Comparison of ENCODE assay signal across 8 cellular contexts in the genomic region with DNA sequence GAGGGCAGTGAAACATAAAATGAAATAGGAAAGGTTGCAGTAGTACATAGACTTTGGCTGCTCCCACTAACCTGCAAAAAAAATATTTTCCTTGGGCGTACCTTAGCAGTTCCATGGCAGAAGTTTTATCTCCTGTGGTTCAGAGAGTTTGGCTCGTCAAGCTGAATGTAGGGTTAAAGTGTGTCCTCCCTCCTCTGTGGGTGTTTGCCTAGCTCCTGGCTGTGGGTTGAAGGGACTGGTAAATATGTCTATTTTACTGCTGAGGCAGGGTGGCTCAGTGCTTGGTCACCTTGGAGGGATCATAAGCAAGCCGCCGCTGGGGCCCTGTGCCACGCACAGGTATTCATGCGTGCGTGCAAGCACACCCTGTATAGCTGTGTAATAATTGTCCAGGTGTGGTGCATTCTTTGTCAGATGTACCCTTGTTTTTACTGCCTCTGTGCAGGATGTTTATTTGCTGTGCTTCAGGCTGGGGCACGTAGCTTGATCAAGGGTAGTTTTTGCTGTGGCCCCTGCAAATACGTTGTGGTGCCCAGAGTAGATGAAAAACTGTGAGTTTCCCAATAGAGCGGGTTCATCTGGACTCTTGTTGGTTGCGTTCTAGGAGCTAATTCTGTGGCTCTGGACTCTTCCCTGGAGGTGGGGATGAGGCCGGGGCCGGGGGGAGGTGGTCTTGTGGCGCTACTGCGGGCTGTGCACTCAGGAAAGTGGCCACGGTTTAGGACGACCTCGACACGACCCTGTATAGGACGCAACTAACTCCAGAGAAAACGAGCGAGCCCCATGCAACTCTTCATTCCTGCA. TPM values are rescaled to one million over a fixed set of nuclear protein-coding genes. Genes with fewer than 3 reads are reported as not detected.
DNase-seq lines count a peak whose midpoint lies in the region; ATAC-seq and TF ChIP-seq lines count a peak whose summit lies in the region.

No MANE protein-coding gene starts in this region.

- peak overlapping the region in 2 of 12 donors; percentile 58 to 76 for H3K27ac ChIP-seq in heart left ventricle
- peak overlapping the region; percentile 21 for H3K27ac ChIP-seq in RWPE2 (ENCODE audit: poor library complexity, severe bottlenecking)
- H3K27ac ChIP-seq in duodenal mucosa (ENCODE audit: low read depth, low read length) = peak overlapping the region; percentile 59

- H3K4me3 ChIP-seq in heart left ventricle = peak overlapping the region; percentile 44 to 98 (median 68)
- peak overlapping the region; percentile 65 for H3K4me3 ChIP-seq in RWPE2 (ENCODE audit: severe bottlenecking)
- peak overlapping the region; percentile 68 to 79 for H3K4me3 ChIP-seq in duodenal mucosa (ENCODE audit: low read depth in 1 of 2, low read length in 2 of 2)

- H3K36me3 ChIP-seq in heart left ventricle (no peaks in the 10 kb centered on the region), RWPE2 (ENCODE audit: low read depth) (no peaks in the 10 kb centered on the region), duodenal mucosa (ENCODE audit: control insufficient read depth in 1 of 2, insufficient read depth in 2 of 2, low read length in 2 of 2) (no peaks in the 10 kb centered on the region)

- WGBS in heart left ventricle, 4 donors = 36 to 40% (median 39%) methylated on average over 20 to 22 of the region's 22 CpGs

- peak overlapping the region; percentile 36 to 52 for H3K9ac ChIP-seq in duodenal mucosa (ENCODE audit: low read depth in 1 of 2, low read length in 2 of 2)

- H3K27me3 Mint-ChIP-seq in nephron progenitor cell (ENCODE audit: low read depth, poor library complexity) = peaks cover 22% of the 10 kb centered on the region

- H3K27me3 ChIP-seq in heart left ventricle = peaks cover 0 to 6% (median 0%) of the 10 kb centered on the region in 9 donors
- H3K27me3 ChIP-seq in RWPE2 (ENCODE audit: insufficient read depth, poor library complexity, severe bottlenecking) = no peaks in the 10 kb centered on the region
- H3K27me3 ChIP-seq in duodenal mucosa (ENCODE audit: control insufficient read depth in 1 of 2, insufficient read depth in 2 of 2, low read length in 2 of 2) = no peaks in the 10 kb centered on the region

- H3K27ac Mint-ChIP-seq in nephron progenitor cell = no peak overlapping the region

- peaks cover 8% of the 10 kb centered on the region for H3K9me3 Mint-ChIP-seq in nephron progenitor cell

- DNase-seq in heart left ventricle = no peak
- no peak for DNase-seq in cardiac septum (ENCODE audit: low spot score)
- no peak for DNase-seq in RWPE2 (ENCODE audit: low spot score)
- no peak for DNase-seq in nephron progenitor cell
- DNase-seq in SKM-1 treated with dmso at 0.1 percent for 144 hours (lab: John Stamatoyannopoulos, UW; ENCODE audit: unreplicated experiment) = no peak
- DNase-seq in mesenteric fat pad (ENCODE audit: low spot score) = no peak
- no peak for DNase-seq in NCI-H128 (lab: John Stamatoyannopoulos, UW; ENCODE audit: unreplicated experiment)

- intact Hi-C loops in heart left ventricle (cut with DNase I) (loop anchor here in 8 of 10 donors (5.0 to 10.0 kb wide), 9 partner anchors 81 to 143 kb away; no protein-coding TSS in a partner anchor), cardiac septum (cut with DNase I) (loop anchor here (5.0 kb wide), 3 partner anchors 91 to 141 kb away; no protein-coding TSS in a partner anchor)

- peaks cover 4% of the 10 kb centered on the region for H3K36me3 Mint-ChIP-seq in nephron progenitor cell (ENCODE audit: low read depth)

- H3K4me1 Mint-ChIP-seq in nephron progenitor cell = peaks cover 69% of the 10 kb centered on the region

- peak overlapping the region; percentile 79 for H3K4me3 Mint-ChIP-seq in nephron progenitor cell

- peaks cover 0 to 75% (median 1%) of the 10 kb centered on the region in 12 donors for H3K4me1 ChIP-seq in heart left ventricle
- H3K4me1 ChIP-seq in RWPE2 (ENCODE audit: insufficient read depth, poor library complexity, severe bottlenecking) = no peaks in the 10 kb centered on the region
- H3K4me1 ChIP-seq in duodenal mucosa (ENCODE audit: control insufficient read depth in 1 of 2, insufficient read depth in 2 of 2, low read length in 2 of 2) = peaks cover 29 to 42% of the 10 kb centered on the region in 2 donors

- no peak for TF ChIP-seq POLR2A in heart left ventricle (IDR thresholded peaks at IDR 0.05)

- H3K9me3 ChIP-seq in heart left ventricle = no peaks in the 10 kb centered on the region
- H3K9me3 ChIP-seq in RWPE2 (ENCODE audit: severe bottlenecking) = no peaks in the 10 kb centered on the region
- H3K9me3 ChIP-seq in duodenal mucosa (ENCODE audit: control insufficient read depth in 1 of 2, low read length in 2 of 2) = no peaks in the 10 kb centered on the region

- TF ChIP-seq CTCF in heart left ventricle (IDR thresholded peaks at IDR 0.05) (no peak), RWPE2 (IDR thresholded peaks at IDR 0.05; ENCODE audit: poor library complexity, severe bottlenecking) (no peak), nephron progenitor cell (IDR thresholded peaks at IDR 0.05) (no peak)

- ATAC-seq in heart left ventricle = no peak
- ATAC-seq in RWPE2 (ENCODE audit: low read depth) = peak; percentile 47

RNA-seq across cellular contexts. Expression of a gene that starts 0.7 kb away (rescaled TPM):
- total RNA-seq in heart left ventricle (10 to 100 TPM in 3 of 9 donors, 1 to 10 TPM in 6; 2.9 to 20.5 (median 5.8) TPM), cardiac septum (8.0 TPM), mesenteric fat pad (31.8 TPM)
- polyA plus RNA-seq in heart left ventricle = under 1 TPM; 0.72 to 0.83 TPM
